In the genomic region with DNA sequence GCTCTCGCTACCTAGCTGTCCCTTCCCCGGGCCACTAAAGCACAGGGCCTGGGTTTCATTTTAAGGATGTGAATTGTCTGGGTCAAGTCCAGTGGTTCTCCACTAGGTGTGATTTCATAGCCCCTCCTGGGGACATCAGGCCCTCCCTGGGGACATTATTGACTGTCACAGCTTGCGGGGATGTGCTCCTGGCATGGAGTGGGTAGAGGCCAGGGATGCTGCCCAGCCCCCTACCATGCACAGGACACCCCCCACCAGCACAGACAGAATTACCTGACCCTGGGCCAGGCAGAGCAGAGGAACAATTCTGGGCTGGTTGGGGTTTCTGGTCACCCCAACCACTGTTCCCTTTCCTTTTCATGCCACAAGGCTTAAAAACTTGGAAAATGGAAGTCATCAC, we compare ENCODE assay signal across 10 cellular contexts. TPM values are rescaled to one million over a fixed set of nuclear protein-coding genes. Genes with fewer than 3 reads are reported as not detected.
DNase-seq lines count a peak whose midpoint lies in the region; ATAC-seq and TF ChIP-seq lines count a peak whose summit lies in the region.
"Had no signal": no experiment of that assay in that cellular context is flagged by ENCODE, and none has a peak within 500 bp of the region (broad histone marks: within the 10 kb centered on the region; RNA-seq: fewer than 3 reads in every experiment).

No MANE protein-coding gene starts in this region.

- no peak overlapping the region for H2AFZ ChIP-seq in SU-DHL-6 (ENCODE audit: low read depth, low read length, severe bottlenecking)

- H3K36me3 Mint-ChIP-seq in activated CD4-positive, alpha-beta T cell treated with anti-CD3 and anti-CD28 coated beads for 36 hours (ENCODE audit: low read depth), result peaks cover 44% of the 10 kb centered on the region
- H3K36me3 Mint-ChIP-seq in stimulated activated memory B cell treated with anti-CD40 and anti-IgM and Interleukin-4, amounts not matched to agents 10 μg/mL and 1 μg/mL and 100 μg/mL, for 72 hours, result peaks cover 5% of the 10 kb centered on the region

- H3F3A ChIP-seq in SU-DHL-6 (ENCODE audit: insufficient read depth), result peaks cover 8% of the 10 kb centered on the region

- POLR2A ChIA-PET in activated CD4-positive, alpha-beta T cell treated with anti-CD3 and anti-CD28 coated beads for 36 hours (lab: Charles Lee), result interaction anchor here (1.1 to 3.8 kb wide), 4 partner anchors 15 to 147 kb away, joined by 4 to 20 read pairs (median 7); partner anchors contain the start of gene NUP214

- H3K4me3 ChIP-seq in SU-DHL-6 (ENCODE audit: insufficient read depth, low read length, poor library complexity, severe bottlenecking), result no peak overlapping the region
- peak overlapping the region; percentile 96 for H3K4me3 ChIP-seq in left ventricle myocardium inferior
- H3K4me3 ChIP-seq: adrenal gland, MG63 had no signal

- DNase-seq in activated CD4-positive, alpha-beta T cell treated with anti-CD3 and anti-CD28 coated beads for 36 hours, result no peak
- no peak for DNase-seq in activated CD4-positive, alpha-beta T cell treated with anti-CD3 and anti-CD28 coated beads for 48 hours
- DNase-seq in left ventricle myocardium inferior (no peak), HK-2 (ENCODE audit: unreplicated experiment) (no peak), HT-29 (ENCODE audit: low spot score) (no peak), cerebellar nuclear complex (lab: John Stamatoyannopoulos, UW) (no peak)
- DNase-seq: adrenal gland, MG63 had no signal

- H3K9me2 ChIP-seq in SU-DHL-6 (replicated peaks; ENCODE audit: insufficient read depth, low read length), result no peaks in the 10 kb centered on the region

- intact Hi-C loops in activated CD4-positive, alpha-beta T cell treated with anti-CD3 and anti-CD28 coated beads for 36 hours (cut with DNase I, micrococcal nuclease), result loop anchor here (5.0 to 10.0 kb wide), 3 partner anchors 230 to 557 kb away; partner anchors contain the start of gene POMT1 (in 2 of the 2)
- intact Hi-C loops in left ventricle myocardium inferior (cut with micrococcal nuclease), result no loop called here

- CTCF ChIA-PET in activated CD4-positive, alpha-beta T cell treated with anti-CD3 and anti-CD28 coated beads for 36 hours (lab: Charles Lee), result interaction anchor here (0.6 to 1.7 kb wide), 9 partner anchors 12 to 100 kb away, joined by 3 to 5 read pairs (median 4); no protein-coding TSS in a partner anchor

- no peaks in the 10 kb centered on the region for H3K36me3 ChIP-seq in SU-DHL-6 (ENCODE audit: low read length)
- H3K36me3 ChIP-seq in left ventricle myocardium inferior, result no peaks in the 10 kb centered on the region
- H3K36me3 ChIP-seq: adrenal gland, MG63 had no signal

- peak overlapping the region; percentile 100 for H3K27ac Mint-ChIP-seq in activated CD4-positive, alpha-beta T cell treated with anti-CD3 and anti-CD28 coated beads for 36 hours
- H3K27ac Mint-ChIP-seq in stimulated activated memory B cell treated with anti-CD40 and anti-IgM and Interleukin-4, amounts not matched to agents 10 μg/mL and 1 μg/mL and 100 μg/mL, for 72 hours, result peak overlapping the region; percentile 97

- ATAC-seq in activated CD4-positive, alpha-beta T cell treated with anti-CD3 and anti-CD28 coated beads for 36 hours, result no peak
- ATAC-seq in stimulated activated memory B cell treated with anti-CD40 and anti-IgM and Interleukin-4, amounts not matched to agents 10 μg/mL and 1 μg/mL and 100 μg/mL, for 72 hours, result no peak

- H3K9ac ChIP-seq in SU-DHL-6 (ENCODE audit: low read length), result no peak overlapping the region

- peak overlapping the region; percentile 26 for H3K4me2 ChIP-seq in SU-DHL-6 (ENCODE audit: low read depth, low read length, poor library complexity, severe bottlenecking)

- H3K27ac ChIP-seq in SU-DHL-6 (ENCODE audit: low read depth, low read length) (peak overlapping the region; percentile 25; the same call in 1 of the 2 replicates), left ventricle myocardium inferior (replicated peaks) (peak overlapping the region; percentile 99)

- H4K20me1 ChIP-seq in SU-DHL-6 (ENCODE audit: low read depth, low read length), result no peaks in the 10 kb centered on the region

- H3K27me3 ChIP-seq in SU-DHL-6 (ENCODE audit: low read length) (no peaks in the 10 kb centered on the region), left ventricle myocardium inferior (ENCODE audit: low read depth) (no peaks in the 10 kb centered on the region)
- H3K27me3 ChIP-seq: adrenal gland, MG63 had no signal

- no peaks in the 10 kb centered on the region for H3K9me3 Mint-ChIP-seq in activated CD4-positive, alpha-beta T cell treated with anti-CD3 and anti-CD28 coated beads for 36 hours (ENCODE audit: low read depth)
- no peaks in the 10 kb centered on the region for H3K9me3 Mint-ChIP-seq in stimulated activated memory B cell treated with anti-CD40 and anti-IgM and Interleukin-4, amounts not matched to agents 10 μg/mL and 1 μg/mL and 100 μg/mL, for 72 hours

- TF ChIP-seq CTCF in SU-DHL-6 (IDR thresholded peaks at IDR 0.05; ENCODE audit: insufficient read depth, low read length, poor library complexity, severe bottlenecking), result no peak
- TF ChIP-seq CTCF in left ventricle myocardium inferior (IDR thresholded peaks at IDR 0.05; ENCODE audit: borderline replicate concordance), result no peak

- no peaks in the 10 kb centered on the region for H3K27me3 Mint-ChIP-seq in activated CD4-positive, alpha-beta T cell treated with anti-CD3 and anti-CD28 coated beads for 36 hours
- no peaks in the 10 kb centered on the region for H3K27me3 Mint-ChIP-seq in stimulated activated memory B cell treated with anti-CD40 and anti-IgM and Interleukin-4, amounts not matched to agents 10 μg/mL and 1 μg/mL and 100 μg/mL, for 72 hours

- H3K4me3 Mint-ChIP-seq in activated CD4-positive, alpha-beta T cell treated with anti-CD3 and anti-CD28 coated beads for 36 hours, result peak overlapping the region; percentile 90
- H3K4me3 Mint-ChIP-seq in stimulated activated memory B cell treated with anti-CD40 and anti-IgM and Interleukin-4, amounts not matched to agents 10 μg/mL and 1 μg/mL and 100 μg/mL, for 72 hours, result peak overlapping the region; percentile 67

- peaks cover 40% of the 10 kb centered on the region for H3K4me1 Mint-ChIP-seq in activated CD4-positive, alpha-beta T cell treated with anti-CD3 and anti-CD28 coated beads for 36 hours
- H3K4me1 Mint-ChIP-seq in stimulated activated memory B cell treated with anti-CD40 and anti-IgM and Interleukin-4, amounts not matched to agents 10 μg/mL and 1 μg/mL and 100 μg/mL, for 72 hours, result peaks cover 84% of the 10 kb centered on the region

- H3K9me3 ChIP-seq in SU-DHL-6 (ENCODE audit: insufficient read depth, low read length) (no peaks in the 10 kb centered on the region), left ventricle myocardium inferior (replicated peaks) (no peaks in the 10 kb centered on the region)
- H3K9me3 ChIP-seq: adrenal gland, MG63 had no signal

- peaks cover 96% of the 10 kb centered on the region for H3K4me1 ChIP-seq in left ventricle myocardium inferior

- peaks cover 13% of the 10 kb centered on the region; the same call in 1 of the 2 replicates for H3K79me2 ChIP-seq in SU-DHL-6 (ENCODE audit: insufficient read depth, low read length)

RNA-seq across cellular contexts. Expression of gene FAM78A, which starts 4.1 kb away (rescaled TPM):
- 10 to 100 TPM; 36.6 to 52.3 TPM for total RNA-seq in activated CD4-positive, alpha-beta T cell treated with anti-CD3 and anti-CD28 coated beads for 36 hours
- 47.3 TPM for total RNA-seq in left ventricle myocardium inferior
- 0.57 and 1.2 TPM in 2 replicates for total RNA-seq in HT-29 (2014; rRNA removed; shearing (Covaris generic))

RNA-seq across cellular contexts. Expression of gene PLPP7, which starts 17.3 kb away (rescaled TPM):
- total RNA-seq in activated CD4-positive, alpha-beta T cell treated with anti-CD3 and anti-CD28 coated beads for 36 hours, result under 1 TPM; 0.14 to 0.30 TPM
- 120 TPM for total RNA-seq in left ventricle myocardium inferior
- not detected in 2 replicates for total RNA-seq in HT-29 (2014; rRNA removed; shearing (Covaris generic))

Comparison
In these comparisons a context has a peak if more than half of its experiments do, and no peak if none do; other contexts are left out.
1. RNA of gene FAM78A, which starts 4.1 kb away (total RNA-seq): 36.6 to 52.3 TPM in activated CD4-positive, alpha-beta T cell treated with anti-CD3 and anti-CD28 coated beads for 36 hours and 47.3 TPM in left ventricle myocardium inferior (single experiment); 0.57 to 1.2 TPM in HT-29; every median in the first group is over 10 times any median in the second.
2. RNA of gene PLPP7, which starts 17.3 kb away (total RNA-seq): 120 TPM in left ventricle myocardium inferior (single experiment); 0.14 to 0.30 TPM in activated CD4-positive, alpha-beta T cell treated with anti-CD3 and anti-CD28 coated beads for 36 hours and not detected in HT-29; every median in the first group is over 10 times any median in the second.